In genomic region chr14:90034835-90035525, GRCh38 we compare ENCODE assay signal across 16 cellular contexts. TPM values are rescaled to one million over a fixed set of nuclear protein-coding genes. Genes with fewer than 3 reads are reported as not detected.
"Had no signal": no experiment of that assay in that cellular context is flagged by ENCODE, and none has a peak within 500 bp of the region (broad histone marks: within the 10 kb centered on the region; RNA-seq: fewer than 3 reads in every experiment).

No MANE protein-coding gene starts in this region.

- H3K36me3 ChIP-seq: uterus had no signal

- H3K4me1 ChIP-seq: foreskin keratinocyte, tibial artery, uterus had no signal

- FAIRE-seq: bronchial epithelial cell had no signal

- ATAC-seq: foreskin keratinocyte; left colon; naive thymus-derived CD4-positive, alpha-beta T cell; T-cell had no signal

- DNase-seq: activated CD4-positive, alpha-beta T cell treated with anti-CD3 and anti-CD28 coated beads, Interleukin-2, amount 50 U/mL, for 4 hours; activated naive CD8-positive, alpha-beta T cell treated with anti-CD3 and anti-CD28 coated beads, Interleukin-2, amount 10 ng/mL, durations not matched to agents 7 days and 5 days; aorta; foreskin keratinocyte; left colon; naive thymus-derived CD4-positive, alpha-beta T cell; posterior cingulate gyrus; stimulated activated CD4-positive, alpha-beta T cell treated with anti-CD3 and anti-CD28 coated beads, Interleukin-15, amount 100 ng/mL, for 24 hours; stimulated activated CD4-positive, alpha-beta T cell treated with anti-CD3 and anti-CD28 coated beads, Interleukin-4, amount 100 ng/mL, for 24 hours; T-cell; tibial artery; uterus; WERI-Rb-1 had no signal

- H3K9me3 ChIP-seq: neutrophil, uterus had no signal

- H3K4me3 ChIP-seq: tibial artery, uterus had no signal

- H3K27ac ChIP-seq: foreskin keratinocyte, neutrophil, tibial artery, uterus, WERI-Rb-1 had no signal

- H3K27me3 ChIP-seq: foreskin keratinocyte, neutrophil, tibial artery, uterus had no signal

RNA-seq across cellular contexts. Expression of gene KCNK13, which starts 26.8 kb away (rescaled TPM):
- total RNA-seq: bronchial epithelial cell, foreskin keratinocyte, lung microvascular endothelial cell, T-cell had no signal
- polyA plus RNA-seq: naive thymus-derived CD4-positive, alpha-beta T cell had no signal
